In genomic region chr2:218727502-218728165, GRCh38 we compare ENCODE assay signal across 11 cellular contexts. TPM values are rescaled to one million over a fixed set of nuclear protein-coding genes. Genes with fewer than 3 reads are reported as not detected.
DNase-seq lines count a peak whose midpoint lies in the region; ATAC-seq, FAIRE-seq and TF ChIP-seq lines count a peak whose summit lies in the region.
"Had no signal": no experiment of that assay in that cellular context is flagged by ENCODE, and none has a peak within 500 bp of the region (broad histone marks: within the 10 kb centered on the region; RNA-seq: fewer than 3 reads in every experiment).

No MANE protein-coding gene starts in this region.

- no peaks in the 10 kb centered on the region for H4K20me1 ChIP-seq in keratinocyte (ENCODE audit: control insufficient read depth, extremely low read depth, insufficient read depth, low read length)

- H3K36me3 ChIP-seq in keratinocyte (ENCODE audit: control insufficient read depth in 2 of 2, extremely low read depth in 1 of 2, insufficient read depth in 2 of 2, low read length in 2 of 2) = peaks cover 3 to 4% of the 10 kb centered on the region in 2 experiments

- H2AFZ ChIP-seq in keratinocyte (ENCODE audit: control insufficient read depth, low read length) = no peak overlapping the region

- peaks cover 61% of the 10 kb centered on the region for H3K79me2 ChIP-seq in keratinocyte (ENCODE audit: control insufficient read depth, insufficient read depth, low read length)

- no peak overlapping the region for H3K9ac ChIP-seq in keratinocyte (ENCODE audit: control insufficient read depth, extremely low read depth, insufficient read depth, low read length)

- no peak overlapping the region for H3K4me3 ChIP-seq in keratinocyte (ENCODE audit: control insufficient read depth in 2 of 3, extremely low read depth in 1 of 3, insufficient read depth in 2 of 3, low read depth in 1 of 3, low read length in 3 of 3)

- FAIRE-seq in H54 (lab: Jason Lieb, UNC) = peak; percentile 43
- FAIRE-seq in keratinocyte (lab: Jason Lieb, UNC) = peak; percentile 9

- ATAC-seq in HG02870 (IDR thresholded peaks at IDR 0.05; ENCODE audit: unreplicated experiment) = no peak

- peaks cover 22% of the 10 kb centered on the region for H3K4me1 ChIP-seq in keratinocyte (ENCODE audit: control insufficient read depth, extremely low read depth, insufficient read depth, low read length)

- H3K9me1 ChIP-seq in keratinocyte (ENCODE audit: control insufficient read depth, extremely low read depth, insufficient read depth, low read length) = no peaks in the 10 kb centered on the region

- H3K4me2 ChIP-seq in keratinocyte (ENCODE audit: control insufficient read depth, extremely low read depth, insufficient read depth, low read depth, low read length) = no peak overlapping the region

- no peak overlapping the region for H3K27ac ChIP-seq in keratinocyte (ENCODE audit: control insufficient read depth, insufficient read depth, low read length)

- H3K27me3 ChIP-seq in keratinocyte (ENCODE audit: control insufficient read depth, extremely low read depth, insufficient read depth, low read length) = no peaks in the 10 kb centered on the region

- no peaks in the 10 kb centered on the region for H3K9me3 ChIP-seq in keratinocyte (ENCODE audit: control insufficient read depth, low read depth, low read length)

- TF ChIP-seq CTCF in keratinocyte (optimal IDR thresholded peaks at IDR 0.05 in 1 of 3, IDR thresholded peaks at IDR 0.05 in 1 of 3, conservative IDR thresholded peaks at IDR 0.05 in 1 of 3; ENCODE audit: extremely low read depth in 1 of 3, insufficient read depth in 2 of 3, low read length in 3 of 3) = peak; percentile 48 to 51 (median 49)

- dilution Hi-C loops in keratinocyte (cut with MboI; ENCODE audit: extremely low pct_ligation_motif_present, low sequenced_read_pairs) = no loop called here

- TF ChIP-seq POLR2A in H54 (IDR thresholded peaks at IDR 0.05; ENCODE audit: low read depth, low read length) = no peak

- DNase-seq in COR-L47 (lab: John Stamatoyannopoulos, UW) (peak; percentile 3), H54 (ENCODE audit: insufficient read length, low spot score) (no peak), SKM-1 treated with dmso at 0.1 percent for 144 hours (lab: John Stamatoyannopoulos, UW; ENCODE audit: unreplicated experiment) (peak; percentile 39), keratinocyte (ENCODE audit: low read depth, low spot score) (no peak), GOT3 (lab: John Stamatoyannopoulos, UW) (no peak), NCI-H2081 treated with DMSO at 0.1 percent for 48 hours (lab: John Stamatoyannopoulos, UW) (no peak), GM03348 (ENCODE audit: low spot score) (no peak)
- DNase-seq: activated CD8-positive, alpha-beta memory T cell treated with anti-CD3 and anti-CD28 coated beads, Interleukin-2, amount 50 U/mL, for 48 hours; NCI-H146; stimulated activated CD4-positive, alpha-beta T cell treated with anti-CD3 and anti-CD28 coated beads, Interleukin-4, amount 100 ng/mL, for 24 hours had no signal

RNA-seq across cellular contexts. Expression of gene TTLL4, which starts 17.0 kb away (rescaled TPM):
- 19.6 to 26.3 TPM (median 20.1 TPM) in 3 replicates for polyA plus RNA-seq in keratinocyte
- polyA plus RNA-seq in keratinocyte (2011; ENCODE audit: low read depth) = 6.0 TPM
- 10.2 and 17.3 TPM in 2 replicates for polyA plus RNA-seq in keratinocyte (2011; cell fraction: cytosol; rRNA removed)
- 55.8 and 67.4 TPM in 2 replicates for polyA plus RNA-seq in keratinocyte (2011; cell fraction: nucleus; rRNA removed)
- 11.2 and 16.5 TPM in 2 replicates for polyA plus RNA-seq in keratinocyte (2012; ENCODE audit: low replicate concordance)
- 41.4 to 49.7 TPM (median 45.4 TPM) in 3 replicates for polyA minus RNA-seq in keratinocyte
- polyA minus RNA-seq in keratinocyte (2011; cell fraction: cytosol; rRNA and poly(A)+ RNA removed) = 23.4 TPM
- 28.2 and 43.6 TPM in 2 replicates for polyA minus RNA-seq in keratinocyte (2011; cell fraction: nucleus; rRNA and poly(A)+ RNA removed)

RNA-seq across cellular contexts. Expression of gene CYP27A1, which starts 54.3 kb away (rescaled TPM):
- 0.12 to 0.27 TPM (median 0.19 TPM) in 3 replicates for polyA plus RNA-seq in keratinocyte
- not detected for polyA plus RNA-seq in keratinocyte (2011; ENCODE audit: low read depth)
- polyA plus RNA-seq in keratinocyte (2011; cell fraction: cytosol; rRNA removed) = 0.05 and 0.32 TPM in 2 replicates
- 0.56 and 0.88 TPM in 2 replicates for polyA plus RNA-seq in keratinocyte (2011; cell fraction: nucleus; rRNA removed)
- 0.08 and 0.63 TPM in 2 replicates for polyA plus RNA-seq in keratinocyte (2012; ENCODE audit: low replicate concordance)
- 0.40 TPM in 1 of 3 replicates, not detected in the others for polyA minus RNA-seq in keratinocyte
- not detected for polyA minus RNA-seq in keratinocyte (2011; cell fraction: cytosol; rRNA and poly(A)+ RNA removed)
- polyA minus RNA-seq in keratinocyte (2011; cell fraction: nucleus; rRNA and poly(A)+ RNA removed) = 0.53 and 1.7 TPM in 2 replicates

RNA-seq across cellular contexts. Expression of gene STK36, which starts 55.7 kb away (rescaled TPM):
- 17.3 to 25.4 TPM (median 19.0 TPM) in 3 replicates for polyA plus RNA-seq in keratinocyte
- polyA plus RNA-seq in keratinocyte (2011; ENCODE audit: low read depth) = 3.4 TPM
- polyA plus RNA-seq in keratinocyte (2011; cell fraction: cytosol; rRNA removed) = 7.2 and 8.2 TPM in 2 replicates
- polyA plus RNA-seq in keratinocyte (2011; cell fraction: nucleus; rRNA removed) = 82.6 and 103 TPM in 2 replicates
- polyA plus RNA-seq in keratinocyte (2012; ENCODE audit: low replicate concordance) = 8.5 and 9.9 TPM in 2 replicates
- polyA minus RNA-seq in keratinocyte = 24.6 to 38.5 TPM (median 26.2 TPM) in 3 replicates
- 4.0 TPM for polyA minus RNA-seq in keratinocyte (2011; cell fraction: cytosol; rRNA and poly(A)+ RNA removed)
- polyA minus RNA-seq in keratinocyte (2011; cell fraction: nucleus; rRNA and poly(A)+ RNA removed) = 20.7 and 34.3 TPM in 2 replicates

RNA-seq across cellular contexts. Expression of gene RNF25, which starts 55.8 kb away (rescaled TPM):
- 65.0 to 107 TPM (median 82.5 TPM) in 3 replicates for polyA plus RNA-seq in keratinocyte
- polyA plus RNA-seq in keratinocyte (2011; ENCODE audit: low read depth) = 17.0 TPM
- 54.6 and 60.6 TPM in 2 replicates for polyA plus RNA-seq in keratinocyte (2011; cell fraction: cytosol; rRNA removed)
- polyA plus RNA-seq in keratinocyte (2011; cell fraction: nucleus; rRNA removed) = 71.1 and 82.6 TPM in 2 replicates
- polyA plus RNA-seq in keratinocyte (2012; ENCODE audit: low replicate concordance) = 24.2 and 34.0 TPM in 2 replicates
- 49.8 to 164 TPM (median 57.1 TPM) in 3 replicates for polyA minus RNA-seq in keratinocyte
- polyA minus RNA-seq in keratinocyte (2011; cell fraction: cytosol; rRNA and poly(A)+ RNA removed) = 30.1 TPM
- 30.2 and 39.2 TPM in 2 replicates for polyA minus RNA-seq in keratinocyte (2011; cell fraction: nucleus; rRNA and poly(A)+ RNA removed)

Comparison
In these comparisons a context has a peak if more than half of its experiments do, and no peak if none do; other contexts are left out.
1. DNase-seq: peak in COR-L47 (single experiment) and SKM-1 treated with dmso at 0.1 percent for 144 hours (single experiment); none in H54 (single experiment), keratinocyte (single experiment), GOT3 (single experiment), NCI-H2081 treated with DMSO at 0.1 percent for 48 hours (single experiment) and GM03348 (single experiment).